In genomic region chr1:67894981-67895735, GRCh38 we compare ENCODE assay signal across 13 cellular contexts.
"Had no signal": no experiment of that assay in that cellular context is flagged by ENCODE, and none has a peak within 500 bp of the region (broad histone marks: within the 10 kb centered on the region; RNA-seq: fewer than 3 reads in every experiment).

No MANE protein-coding gene starts in this region.

- H3K4me1 ChIP-seq: colonic mucosa had no signal

- H3K4me3 ChIP-seq: colonic mucosa, heart left ventricle, mucosa of descending colon, ovary, right lobe of liver, stomach had no signal

- H3K27me3 ChIP-seq: colonic mucosa, heart left ventricle, ovary, right lobe of liver, stomach had no signal

- H3K36me3 ChIP-seq: colonic mucosa, heart left ventricle, ovary, right lobe of liver, stomach had no signal

- ATAC-seq: heart left ventricle, left lobe of liver, mucosa of descending colon, natural killer cell, right lobe of liver had no signal

- H3K27ac ChIP-seq: colonic mucosa, heart left ventricle, ovary, right lobe of liver, stomach had no signal

- DNase-seq: colonic mucosa; dermis blood vessel endothelial cell; heart left ventricle; hippocampal formation; mucosa of descending colon; natural killer cell; ovary; right lobe of liver; stimulated activated CD4-positive, alpha-beta T cell treated with anti-CD3 and anti-CD28 coated beads, Interleukin-2, amount 100 ng/mL, for 24 hours; stimulated activated naive CD4-positive, alpha-beta T cell; stomach; trophoblast cell had no signal

- H3K9me3 ChIP-seq: colonic mucosa, mucosa of descending colon, ovary, right lobe of liver, stomach had no signal
